ENCODE assay signal across 8 cellular contexts in genomic region chr1:1540817-1541628, GRCh38. TPM values are rescaled to one million over a fixed set of nuclear protein-coding genes. Genes with fewer than 3 reads are reported as not detected.
A peak's percentile ranks its signal among the peaks of the same experiment; 100 is the strongest.
DNase-seq lines count a peak whose midpoint lies in the region; ATAC-seq and TF ChIP-seq lines count a peak whose summit lies in the region.

No MANE protein-coding gene starts in this region.

- TF ChIP-seq CTCF in AG04449 (IDR thresholded peaks at IDR 0.05; ENCODE audit: insufficient read depth, low read length, missing control alignments) (no peak), glutamatergic neuron (IDR thresholded peaks at IDR 0.05; ENCODE audit: partially characterized antibody, unreplicated experiment) (no peak), omental fat pad (IDR thresholded peaks at IDR 0.05) (no peak)

- H3K4me3 ChIP-seq in AG04449 (ENCODE audit: low read depth, low read length), result peak overlapping the region; percentile 72

- H3K36me3 Mint-ChIP-seq in T-cell (peaks cover 4% of the 10 kb centered on the region), glutamatergic neuron (ENCODE audit: unreplicated experiment) (no peaks in the 10 kb centered on the region)

- H3K9me3 Mint-ChIP-seq in T-cell (no peaks in the 10 kb centered on the region), glutamatergic neuron (ENCODE audit: unreplicated experiment) (peaks cover 9% of the 10 kb centered on the region)

- H3K4me1 Mint-ChIP-seq in T-cell (peaks cover 0 to 5% (median 4%) of the 10 kb centered on the region in 3 donors), glutamatergic neuron (ENCODE audit: low read depth, unreplicated experiment) (peaks cover 5% of the 10 kb centered on the region)

- DNase-seq in AG04449 (ENCODE audit: low read depth, low spot score) (no peak), T-cell (no peak), glutamatergic neuron (peak; percentile 16), omental fat pad (ENCODE audit: low spot score) (no peak), kidney tubule cell (ENCODE audit: low spot score) (no peak), HT-29 (ENCODE audit: low spot score) (no peak)
- no peak for DNase-seq in stimulated activated CD4-positive, alpha-beta T cell treated with anti-CD3 and anti-CD28 coated beads, Interleukin-2, amount 100 ng/mL, for 24 hours

- POLR2A ChIA-PET in AG04449 (lab: Yijun Ruan, JAX), result no interaction called here
- POLR2A ChIA-PET in T-cell (lab: Charles Lee), result no interaction called here

- H3K27me3 Mint-ChIP-seq in T-cell (no peaks in the 10 kb centered on the region), glutamatergic neuron (ENCODE audit: unreplicated experiment) (peaks cover 12% of the 10 kb centered on the region)

- CTCF ChIA-PET in AG04449 (lab: Yijun Ruan, JAX), result interaction anchor here (1.3 to 1.8 kb wide), 2 partner anchors 10 to 15 kb away, joined by 4 to 6 read pairs; no protein-coding TSS in a partner anchor
- CTCF ChIA-PET in T-cell (lab: Charles Lee), result no interaction called here

- H3K4me3 Mint-ChIP-seq in T-cell, result peak overlapping the region; percentile 35 to 62 (median 57)
- H3K4me3 Mint-ChIP-seq in glutamatergic neuron (ENCODE audit: unreplicated experiment), result no peak overlapping the region

- no peak for ATAC-seq in T-cell (replicated peaks in 1 of 4)
- ATAC-seq in omental fat pad (ENCODE audit: low FRiP score), result peak; percentile 13
- ATAC-seq in HG03442 (IDR thresholded peaks at IDR 0.05; ENCODE audit: unreplicated experiment), result no peak

- H3K27ac Mint-ChIP-seq in T-cell (peak overlapping the region in 1 of 2 donors; percentile 48), glutamatergic neuron (ENCODE audit: unreplicated experiment) (no peak overlapping the region)

RNA-seq across cellular contexts. Expression of gene TMEM240, which starts 0.6 kb away (rescaled TPM):
- total RNA-seq in T-cell, result 1 to 10 TPM; 1.0 to 3.1 (median 1.4) TPM
- total RNA-seq in glutamatergic neuron (ENCODE audit: unreplicated experiment), result 24.4 TPM
- 1 to 10 TPM; 2.6 to 3.5 (median 3.1) TPM for total RNA-seq in omental fat pad
- total RNA-seq in HT-29 (2014; rRNA removed; shearing (Covaris generic)), result 1.4 and 2.4 TPM in 2 replicates

RNA-seq across cellular contexts. Expression of gene ATAD3A, which starts 29.1 kb away (rescaled TPM):
- 10 to 100 TPM; 24.6 to 42.5 (median 31.1) TPM for total RNA-seq in T-cell
- total RNA-seq in glutamatergic neuron (ENCODE audit: unreplicated experiment), result 32.1 TPM
- 10 to 100 TPM; 17.3 to 38.5 (median 20.7) TPM for total RNA-seq in omental fat pad
- 155 and 162 TPM in 2 replicates for total RNA-seq in HT-29 (2014; rRNA removed; shearing (Covaris generic))

RNA-seq across cellular contexts. Expression of gene SSU72, which starts 33.6 kb away (rescaled TPM):
- total RNA-seq in T-cell, result 100 to 1,000 TPM; 112 to 135 (median 134) TPM
- 123 TPM for total RNA-seq in glutamatergic neuron (ENCODE audit: unreplicated experiment)
- 100 to 1,000 TPM in 3 of 4 donors, 10 to 100 TPM in 1; 95.7 to 130 (median 107) TPM for total RNA-seq in omental fat pad
- 140 and 148 TPM in 2 replicates for total RNA-seq in HT-29 (2014; rRNA removed; shearing (Covaris generic))

RNA-seq across cellular contexts. Expression of gene FNDC10, which starts 58.9 kb away (rescaled TPM):
- total RNA-seq in T-cell (1 to 10 TPM; 2.1 to 6.3 (median 5.9) TPM), glutamatergic neuron (ENCODE audit: unreplicated experiment) (11.9 TPM), omental fat pad (1 to 10 TPM in 3 of 4 donors, not detected in 1; 1.9 to 2.6 (median 2.2) TPM)
- total RNA-seq in HT-29 (2014; rRNA removed; shearing (Covaris generic)), result not detected in 2 replicates
